In the genomic region with DNA sequence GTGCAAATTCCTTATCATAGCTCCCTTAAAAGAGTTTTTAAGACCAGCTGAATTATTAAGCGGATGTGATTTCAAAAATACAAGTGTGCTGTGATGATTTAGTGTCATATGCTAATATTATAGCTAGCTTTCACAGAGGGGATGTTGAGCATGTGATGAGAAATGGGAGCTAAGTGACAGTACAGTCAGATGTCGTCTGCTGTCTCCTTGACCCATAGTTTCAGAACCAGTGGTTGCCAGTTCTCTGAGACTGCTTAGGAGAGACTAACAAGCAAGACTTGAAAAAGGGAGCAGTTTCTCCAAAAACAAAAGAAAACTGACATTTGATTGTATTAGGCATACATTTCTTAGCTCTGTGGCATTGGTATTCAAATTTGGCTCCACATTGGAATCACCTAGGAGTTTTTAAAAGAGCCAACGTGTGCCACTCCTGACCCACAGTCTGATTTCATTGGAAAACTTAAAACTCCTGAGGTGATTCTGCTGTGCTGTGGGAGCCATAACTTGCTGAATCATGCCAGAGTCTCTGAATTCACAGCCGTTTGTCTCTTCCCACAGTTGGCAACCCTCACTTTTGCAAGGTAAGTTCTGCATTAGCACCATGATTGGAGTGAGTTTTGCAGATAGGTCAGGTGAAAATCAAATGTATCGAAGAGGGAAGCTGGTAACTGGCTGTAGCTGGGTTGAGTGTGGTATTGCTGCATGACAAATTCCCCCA, we compare ENCODE assay signal across 23 cellular contexts. TPM values are rescaled to one million over a fixed set of nuclear protein-coding genes. Genes with fewer than 3 reads are reported as not detected.
DNase-seq lines count a peak whose midpoint lies in the region; ATAC-seq, FAIRE-seq and TF ChIP-seq lines count a peak whose summit lies in the region.
"Had no signal": no experiment of that assay in that cellular context is flagged by ENCODE, and none has a peak within 500 bp of the region (broad histone marks: within the 10 kb centered on the region; RNA-seq: fewer than 3 reads in every experiment).

No MANE protein-coding gene starts in this region.

- H3K9me3 ChIP-seq in KOPT-K1 (ENCODE audit: insufficient read depth, low read length, poor library complexity, severe bottlenecking) (no peaks in the 10 kb centered on the region), body of pancreas (no peaks in the 10 kb centered on the region), pancreas (no peaks in the 10 kb centered on the region), skeletal muscle tissue (ENCODE audit: control insufficient read depth in 3 of 3, low read length in 3 of 3) (no peaks in the 10 kb centered on the region)
- H3K9me3 ChIP-seq: A549; BE2C; BLaER1 treated with 17β-estradiol and CSF1 and Interleukin-3, amounts not matched to agents 10 nM and 100 nM had no signal

- ATAC-seq in body of pancreas (no peak), pancreas (peak in 3 of 4 donors; percentile 16 to 26 (median 22)), GM21423 (IDR thresholded peaks at IDR 0.05; ENCODE audit: unreplicated experiment) (no peak)
- ATAC-seq: A549, GM12878 had no signal

- H3K4me1 ChIP-seq in body of pancreas (peaks cover 47% of the 10 kb centered on the region), pancreas (peaks cover 0 to 8% (median 7%) of the 10 kb centered on the region in 3 donors), skeletal muscle tissue (ENCODE audit: control insufficient read depth in 3 of 3, insufficient read depth in 3 of 3, low read length in 3 of 3) (peaks cover 14 to 32% (median 26%) of the 10 kb centered on the region in 3 donors)
- H3K4me1 ChIP-seq: BE2C had no signal

- peak overlapping the region; percentile 31 for H3K27ac ChIP-seq in KOPT-K1 (ENCODE audit: low read depth, low read length, poor library complexity, severe bottlenecking)
- H3K27ac ChIP-seq in body of pancreas: peak overlapping the region in 3 of 4 donors; percentile 32 to 58 (median 40)
- H3K27ac ChIP-seq in pancreas: peak overlapping the region in 2 of 4 donors; percentile 14 to 25
- H3K27ac ChIP-seq in skeletal muscle tissue (ENCODE audit: low read depth, low read length): peak overlapping the region; percentile 32
- H3K27ac ChIP-seq: BLaER1 treated with 17β-estradiol and CSF1 and Interleukin-3, amounts not matched to agents 10 nM and 100 nM had no signal

- no peak for FAIRE-seq in pancreas (lab: Jason Lieb, UNC)
- FAIRE-seq: A549, G401.6, GM12878, H1 had no signal

- TF ChIP-seq CTCF in body of pancreas (IDR thresholded peaks at IDR 0.05) (no peak), pancreas (IDR thresholded peaks at IDR 0.05) (no peak)

- H3K9ac ChIP-seq in skeletal muscle tissue (ENCODE audit: low read depth in 1 of 3, low read length in 3 of 3): no peak overlapping the region
- H3K9ac ChIP-seq: BLaER1 treated with 17β-estradiol and CSF1 and Interleukin-3, amounts not matched to agents 10 nM and 100 nM had no signal

- no peak overlapping the region for H3K4me3 ChIP-seq in body of pancreas
- no peak overlapping the region for H3K4me3 ChIP-seq in pancreas
- peak overlapping the region in 1 of 3 donors; percentile 45 for H3K4me3 ChIP-seq in skeletal muscle tissue (ENCODE audit: low read length in 3 of 3)
- H3K4me3 ChIP-seq: A549; BLaER1 treated with 17β-estradiol and CSF1 and Interleukin-3, amounts not matched to agents 10 nM and 100 nM; GM12878 had no signal

- H3K36me3 ChIP-seq in KOPT-K1 (ENCODE audit: insufficient read depth, low read length) (peaks cover 12% of the 10 kb centered on the region; the same call in 1 of the 2 replicates), body of pancreas (replicated peaks in 1 of 2; ENCODE audit: insufficient read depth in 1 of 2, low read depth in 2 of 2) (no peaks in the 10 kb centered on the region), pancreas (no peaks in the 10 kb centered on the region), skeletal muscle tissue (ENCODE audit: control insufficient read depth in 3 of 3, insufficient read depth in 3 of 3, low read length in 3 of 3) (peaks cover 4 to 5% (median 5%) of the 10 kb centered on the region in 3 donors)

- H3K27me3 ChIP-seq in body of pancreas (no peaks in the 10 kb centered on the region), pancreas (no peaks in the 10 kb centered on the region), skeletal muscle tissue (ENCODE audit: control insufficient read depth in 3 of 3, insufficient read depth in 3 of 3, low read length in 3 of 3) (no peaks in the 10 kb centered on the region)
- H3K27me3 ChIP-seq: BE2C had no signal

- TF ChIP-seq POLR2A in body of pancreas (IDR thresholded peaks at IDR 0.05): no peak

- no peak for DNase-seq in body of pancreas
- no peak for DNase-seq in pancreas
- DNase-seq in DMS 273 treated with DMSO at 0.1 percent for 48 hours (lab: John Stamatoyannopoulos, UW): no peak
- no peak for DNase-seq in kidney glomerular epithelial cell (lab: John Stamatoyannopoulos, UW)
- DNase-seq: 8988T; ACHN; AML-193; BE2C; Calu3; CD4-positive, alpha-beta memory T cell; COR-L47; DMS153; DND-41; H7; HCEC 1CT had no signal

- intact Hi-C loops in body of pancreas (cut with DNase I): no loop called here
- intact Hi-C loops in pancreas (cut with DNase I): no loop called here

- WGBS in body of pancreas, 2 donors: 52 to 53% methylated on average over 4 to 5 of the region's 5 CpGs
- WGBS in pancreas, 2 donors: 42 to 53% methylated on average over 5 of the region's 5 CpGs

RNA-seq across cellular contexts. Expression of gene FUNDC2, which starts 20.3 kb away (rescaled TPM):
- total RNA-seq in body of pancreas (10 to 100 TPM; 28.8 to 66.3 TPM), pancreas (10 to 100 TPM; 50.3 to 74.6 (median 70.2) TPM), skeletal muscle tissue (45.9 TPM)
- polyA plus RNA-seq in pancreas: 10 to 100 TPM; 75.7 to 88.1 TPM

RNA-seq across cellular contexts. Expression of gene CMC4, which starts 24.0 kb away (rescaled TPM):
- total RNA-seq in body of pancreas (10 to 100 TPM in 1 of 2 donors, 1 to 10 TPM in 1; 8.9 to 20.5 TPM), pancreas (1 to 10 TPM; 2.6 to 5.0 (median 3.1) TPM), skeletal muscle tissue (6.8 TPM)
- 10 to 100 TPM; 10.8 to 16.6 TPM for polyA plus RNA-seq in pancreas

RNA-seq across cellular contexts. Expression of gene MTCP1, which starts 24.0 kb away (rescaled TPM):
- total RNA-seq in body of pancreas (1 to 10 TPM; 2.6 to 3.0 TPM), pancreas (10 to 100 TPM; 10.9 to 18.3 (median 15.5) TPM), skeletal muscle tissue (20.9 TPM)
- polyA plus RNA-seq in pancreas: 10 to 100 TPM; 22.7 to 55.9 TPM

RNA-seq across cellular contexts. Expression of gene BRCC3, which starts 24.3 kb away (rescaled TPM):
- total RNA-seq in body of pancreas (1 to 10 TPM; 6.3 to 7.5 TPM), pancreas (10 to 100 TPM in 2 of 6 donors, 1 to 10 TPM in 4; 7.5 to 13.2 (median 9.2) TPM), skeletal muscle tissue (4.2 TPM)
- 1 to 10 TPM; 4.6 to 8.2 TPM for polyA plus RNA-seq in pancreas

RNA-seq across cellular contexts. Expression of gene F8, which starts 24.4 kb away (rescaled TPM):
- total RNA-seq in body of pancreas: 1 to 10 TPM; 5.7 to 9.2 TPM
- total RNA-seq in pancreas: 10 to 100 TPM in 2 of 6 donors, 1 to 10 TPM in 4; 5.5 to 22.0 (median 8.7) TPM
- 1 to 10 TPM; 2.5 to 9.2 TPM for polyA plus RNA-seq in pancreas
- 4.2 TPM for total RNA-seq in skeletal muscle tissue

Comparison
In these comparisons a context has a peak if more than half of its experiments do, and no peak if none do; other contexts are left out.
1. ATAC-seq: peak in pancreas (3 of 4); none in body of pancreas (single experiment) and GM21423 (single experiment).